9 cellular contexts compared by ENCODE assay signal in the genomic region with DNA sequence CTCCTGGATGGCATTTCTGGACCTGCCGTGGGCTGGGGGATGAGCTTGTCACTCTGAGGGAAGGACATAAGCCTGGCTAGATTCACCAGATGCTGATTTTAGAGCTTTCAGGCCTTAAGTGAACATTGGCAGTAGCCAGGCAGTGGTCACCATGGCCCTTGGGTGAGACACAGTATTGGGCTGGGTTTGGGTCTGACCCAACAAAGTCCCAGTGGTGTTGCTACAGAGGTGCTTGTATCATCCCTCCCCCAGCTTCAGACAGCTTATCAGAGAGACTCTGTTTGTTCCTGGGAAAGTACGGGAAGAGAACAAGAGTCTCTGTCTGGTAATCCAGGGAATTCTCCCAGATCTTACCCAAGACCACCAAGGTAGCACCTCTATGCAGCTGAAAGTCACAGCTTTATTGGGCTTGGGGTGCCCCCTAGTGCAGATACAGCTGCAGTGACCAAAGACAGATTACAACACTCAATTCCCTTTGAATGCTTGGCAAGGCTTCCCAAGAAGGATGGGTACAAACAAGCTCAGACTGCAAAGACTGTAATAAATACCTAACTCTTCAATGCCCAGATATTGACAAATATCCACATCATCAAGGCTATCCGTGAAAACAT. TPM values are rescaled to one million over a fixed set of nuclear protein-coding genes. Genes with fewer than 3 reads are reported as not detected.
A peak's percentile ranks its signal among the peaks of the same experiment; 100 is the strongest.
DNase-seq lines count a peak whose midpoint lies in the region; TF ChIP-seq lines count a peak whose summit lies in the region.
"Had no signal": no experiment of that assay in that cellular context is flagged by ENCODE, and none has a peak within 500 bp of the region (broad histone marks: within the 10 kb centered on the region; RNA-seq: fewer than 3 reads in every experiment).

No MANE protein-coding gene starts in this region.

- no peaks in the 10 kb centered on the region for H3K9me3 Mint-ChIP-seq in activated T-helper 2 cell treated with anti-CD3 and anti-CD28 coated beads, Interferon-gamma antibody, Interleukin-2, Interleukin-4, amounts not matched to agents 10 μg/mL and 5 μg/mL and 100 μg/mL, durations not matched to agents 14 hours and 24 hours and 36 hours

- no peaks in the 10 kb centered on the region for H3K36me3 Mint-ChIP-seq in activated T-helper 2 cell treated with anti-CD3 and anti-CD28 coated beads, Interferon-gamma antibody, Interleukin-2, Interleukin-4, amounts not matched to agents 10 μg/mL and 5 μg/mL and 100 μg/mL, durations not matched to agents 14 hours and 24 hours and 36 hours (ENCODE audit: low read depth)

- H2BK15ac ChIP-seq in neuronal stem cell (ENCODE audit: low read length): no peak overlapping the region

- H3K9ac ChIP-seq in neuronal stem cell (ENCODE audit: low read depth, low read length, poor library complexity): no peak overlapping the region

- no peak overlapping the region for H3K4me3 ChIP-seq in neuronal stem cell (ENCODE audit: low read length in 2 of 2)
- H3K4me3 ChIP-seq: thoracic aorta had no signal

- no peak overlapping the region for H3K4me2 ChIP-seq in neuronal stem cell (ENCODE audit: insufficient read depth, low read length, poor library complexity, severe bottlenecking)

- H3K27me3 ChIP-seq in neuronal stem cell (ENCODE audit: control insufficient read depth in 3 of 3, insufficient read depth in 3 of 3, low read depth in 1 of 3, low read length in 3 of 3): peaks cover 0 to 8% (median 0%) of the 10 kb centered on the region in 3 experiments

- H3K14ac ChIP-seq in neuronal stem cell (ENCODE audit: low read length): no peak overlapping the region

- WGBS in neuronal stem cell (ENCODE audit: extremely low coverage in 2 of 2, insufficient read length in 2 of 2, insufficient replicate concordance in 1 of 2), 2 donors: no CpG with 5 or more reads among the region's 3 CpGs

- H3K27ac ChIP-seq in neuronal stem cell (replicated peaks; ENCODE audit: low read length): no peak overlapping the region
- H3K27ac ChIP-seq: thoracic aorta had no signal

- intact Hi-C loops in activated T-helper 2 cell treated with anti-CD3 and anti-CD28 coated beads, Interferon-gamma antibody, Interleukin-2, Interleukin-4, amounts not matched to agents 10 μg/mL and 5 μg/mL and 100 μg/mL, durations not matched to agents 14 hours and 24 hours and 36 hours (cut with micrococcal nuclease): loop anchor here (1.0 kb wide), 1 partner anchor 38 kb away; no protein-coding TSS in a partner anchor

- H3K23ac ChIP-seq in neuronal stem cell (ENCODE audit: low read depth, low read length, poor library complexity): no peak overlapping the region

- H3K4me1 Mint-ChIP-seq in activated T-helper 2 cell treated with anti-CD3 and anti-CD28 coated beads, Interferon-gamma antibody, Interleukin-2, Interleukin-4, amounts not matched to agents 10 μg/mL and 5 μg/mL and 100 μg/mL, durations not matched to agents 14 hours and 24 hours and 36 hours (ENCODE audit: low read depth): no peaks in the 10 kb centered on the region

- H2AFZ ChIP-seq in neuronal stem cell (ENCODE audit: low read length): no peak overlapping the region

- peak; percentile 9 for DNase-seq in NCI-H345 (lab: John Stamatoyannopoulos, UW)
- no peak for DNase-seq in NCI-H345 treated with DMSO at 0.1 percent for 48 hours (lab: John Stamatoyannopoulos, UW; ENCODE audit: unreplicated experiment)
- peak; percentile 40 for DNase-seq in NCI-H1694 (lab: John Stamatoyannopoulos, UW)
- DNase-seq in activated CD4-positive, alpha-beta T cell treated with anti-CD3 and anti-CD28 coated beads for 4 hours: peak; percentile 32 to 53
- peak; percentile 68 to 78 for DNase-seq in erythroblast (lab: John Stamatoyannopoulos, UW)
- DNase-seq in neuronal stem cell (ENCODE audit: low spot score): peak; percentile 29
- DNase-seq in HuH-7 (ENCODE audit: low spot score): no peak
- DNase-seq in activated T-helper 2 cell treated with anti-CD3 and anti-CD28 coated beads, Interferon-gamma antibody, Interleukin-2, Interleukin-4, amounts not matched to agents 10 μg/mL and 5 μg/mL and 100 μg/mL, durations not matched to agents 14 hours and 24 hours and 36 hours (ENCODE audit: low spot score): no peak

- H3K18ac ChIP-seq in neuronal stem cell (ENCODE audit: low read length): no peak overlapping the region

- H2BK120ac ChIP-seq in neuronal stem cell (ENCODE audit: low read depth, low read length): no peak overlapping the region

- no peak overlapping the region for H2BK5ac ChIP-seq in neuronal stem cell (ENCODE audit: low read length)

- H4K8ac ChIP-seq in neuronal stem cell (ENCODE audit: low read depth, low read length): no peak overlapping the region

- H2AK5ac ChIP-seq in neuronal stem cell (ENCODE audit: low read depth, low read length): no peak overlapping the region

- H3K36me3 ChIP-seq in neuronal stem cell (replicated peaks in 1 of 2; ENCODE audit: control insufficient read depth in 2 of 2, insufficient read depth in 2 of 2, low read length in 2 of 2): no peaks in the 10 kb centered on the region
- H3K36me3 ChIP-seq: thoracic aorta had no signal

- H3K4ac ChIP-seq in neuronal stem cell (ENCODE audit: low read length): no peak overlapping the region

- TF ChIP-seq POLR2A in erythroblast (IDR thresholded peaks at IDR 0.05; ENCODE audit: low read length): no peak

- peaks cover 35% of the 10 kb centered on the region for H3K27me3 Mint-ChIP-seq in activated T-helper 2 cell treated with anti-CD3 and anti-CD28 coated beads, Interferon-gamma antibody, Interleukin-2, Interleukin-4, amounts not matched to agents 10 μg/mL and 5 μg/mL and 100 μg/mL, durations not matched to agents 14 hours and 24 hours and 36 hours (ENCODE audit: low read depth)

- H3K79me1 ChIP-seq in neuronal stem cell (ENCODE audit: low read depth, low read length): no peaks in the 10 kb centered on the region

- no peak overlapping the region for H3K4me3 Mint-ChIP-seq in activated T-helper 2 cell treated with anti-CD3 and anti-CD28 coated beads, Interferon-gamma antibody, Interleukin-2, Interleukin-4, amounts not matched to agents 10 μg/mL and 5 μg/mL and 100 μg/mL, durations not matched to agents 14 hours and 24 hours and 36 hours (ENCODE audit: low read depth)

- H3K27ac Mint-ChIP-seq in activated T-helper 2 cell treated with anti-CD3 and anti-CD28 coated beads, Interferon-gamma antibody, Interleukin-2, Interleukin-4, amounts not matched to agents 10 μg/mL and 5 μg/mL and 100 μg/mL, durations not matched to agents 14 hours and 24 hours and 36 hours: no peak overlapping the region

- H4K91ac ChIP-seq in neuronal stem cell (ENCODE audit: low read depth, low read length, poor library complexity): no peak overlapping the region

- H3K4me1 ChIP-seq in neuronal stem cell (ENCODE audit: control insufficient read depth in 2 of 2, insufficient read depth in 1 of 2, low read depth in 1 of 2, low read length in 2 of 2): no peaks in the 10 kb centered on the region

- H2BK12ac ChIP-seq in neuronal stem cell (ENCODE audit: low read length): no peak overlapping the region

- no peaks in the 10 kb centered on the region for H3K9me3 ChIP-seq in neuronal stem cell (replicated peaks in 1 of 2; ENCODE audit: control insufficient read depth in 2 of 2, insufficient read depth in 1 of 2, low read depth in 1 of 2, low read length in 2 of 2)
- H3K9me3 ChIP-seq: thoracic aorta had no signal

RNA-seq across cellular contexts. Expression of gene RUVBL1, which starts 9.8 kb away (rescaled TPM):
- polyA plus RNA-seq in neuronal stem cell (2013, experiment 1 of 2): 62.1 TPM
- 61.3 TPM for polyA plus RNA-seq in neuronal stem cell (2013, experiment 2 of 2)
- total RNA-seq in activated T-helper 2 cell treated with anti-CD3 and anti-CD28 coated beads, Interferon-gamma antibody, Interleukin-2, Interleukin-4, amounts not matched to agents 10 μg/mL and 5 μg/mL and 100 μg/mL, durations not matched to agents 14 hours and 24 hours and 36 hours: 111 and 112 TPM in 2 replicates

RNA-seq across cellular contexts. Expression of gene EEFSEC, which starts 19.9 kb away (rescaled TPM):
- 5.1 TPM for polyA plus RNA-seq in neuronal stem cell (2013, experiment 1 of 2)
- 4.9 TPM for polyA plus RNA-seq in neuronal stem cell (2013, experiment 2 of 2)
- total RNA-seq in activated T-helper 2 cell treated with anti-CD3 and anti-CD28 coated beads, Interferon-gamma antibody, Interleukin-2, Interleukin-4, amounts not matched to agents 10 μg/mL and 5 μg/mL and 100 μg/mL, durations not matched to agents 14 hours and 24 hours and 36 hours: 22.0 and 23.8 TPM in 2 replicates

Comparison
In these comparisons a context has a peak if more than half of its experiments do, and no peak if none do; other contexts are left out.
1. DNase-seq: peak in NCI-H345 (single experiment), NCI-H1694 (single experiment), activated CD4-positive, alpha-beta T cell treated with anti-CD3 and anti-CD28 coated beads for 4 hours (2 of 2), erythroblast (2 of 2) and neuronal stem cell (single experiment); none in NCI-H345 treated with DMSO at 0.1 percent for 48 hours (single experiment), HuH-7 (single experiment) and activated T-helper 2 cell treated with anti-CD3 and anti-CD28 coated beads, Interferon-gamma antibody, Interleukin-2, Interleukin-4, amounts not matched to agents 10 μg/mL and 5 μg/mL and 100 μg/mL, durations not matched to agents 14 hours and 24 hours and 36 hours (single experiment).